ENCODE assay signal across 12 cellular contexts in genomic region chr3:179606534-179607085, GRCh38. TPM values are rescaled to one million over a fixed set of nuclear protein-coding genes. Genes with fewer than 3 reads are reported as not detected.
DNase-seq lines count a peak whose midpoint lies in the region; ATAC-seq and TF ChIP-seq lines count a peak whose summit lies in the region.
"Had no signal": no experiment of that assay in that cellular context is flagged by ENCODE, and none has a peak within 500 bp of the region (broad histone marks: within the 10 kb centered on the region; RNA-seq: fewer than 3 reads in every experiment).

No MANE protein-coding gene starts in this region.

- H3K36me3 Mint-ChIP-seq in T-cell, result peaks cover 12% of the 10 kb centered on the region
- peaks cover 11% of the 10 kb centered on the region for H3K36me3 Mint-ChIP-seq in memory B cell

- no peaks in the 10 kb centered on the region; the same call in 1 of the 2 replicates for H4K20me1 ChIP-seq in DOHH2 (ENCODE audit: control insufficient read depth, insufficient read depth, low read depth, low read length)

- peak overlapping the region; percentile 53 for H3K27ac ChIP-seq in DOHH2 (ENCODE audit: low read depth, low read length)

- H3K4me3 ChIP-seq in DOHH2 (ENCODE audit: low read length), result peak overlapping the region; percentile 86

- no peak for DNase-seq in T-cell
- peak in 1 of 2 donors; percentile 9 for DNase-seq in memory B cell (ENCODE audit: low spot score in 2 of 2)
- no peak for DNase-seq in SHP77 treated with DMSO at 0.1 percent for 48 hours (lab: John Stamatoyannopoulos, UW)
- DNase-seq in effector CD4-positive, alpha-beta T cell, result no peak
- no peak for DNase-seq in NCI-H1694 treated with DMSO at 0.1 percent for 48 hours (lab: John Stamatoyannopoulos, UW)
- DNase-seq in DMS114 treated with DMSO at 0.1 percent for 48 hours (lab: John Stamatoyannopoulos, UW; ENCODE audit: unreplicated experiment), result no peak
- DNase-seq: activated CD4-positive, alpha-beta T cell treated with anti-CD3 and anti-CD28 coated beads, Interleukin-2, amount 50 U/mL, for 48 hours; EL; foreskin melanocyte; NCI-H2107 had no signal

- H3K4me1 Mint-ChIP-seq in T-cell (peaks cover 52 to 60% (median 56%) of the 10 kb centered on the region in 3 donors), memory B cell (peaks cover 38% of the 10 kb centered on the region)

- H3K4me2 ChIP-seq in DOHH2 (ENCODE audit: low read length), result peak overlapping the region; percentile 65

- TF ChIP-seq CTCF in DOHH2 (IDR thresholded peaks at IDR 0.05; ENCODE audit: low read depth, low read length, poor library complexity, severe bottlenecking), result no peak

- peaks cover 43% of the 10 kb centered on the region for H3K36me3 ChIP-seq in DOHH2 (ENCODE audit: control insufficient read depth, low read length)

- H3K9me3 Mint-ChIP-seq in T-cell (no peaks in the 10 kb centered on the region), memory B cell (no peaks in the 10 kb centered on the region)

- H3K27ac Mint-ChIP-seq in T-cell, result no peak overlapping the region
- H3K27ac Mint-ChIP-seq in memory B cell, result peak overlapping the region; percentile 69

- H3K27me3 Mint-ChIP-seq in T-cell, result no peaks in the 10 kb centered on the region
- no peaks in the 10 kb centered on the region for H3K27me3 Mint-ChIP-seq in memory B cell

- peak; percentile 25 for ATAC-seq in GM21723 (IDR thresholded peaks at IDR 0.05; ENCODE audit: unreplicated experiment)
- no peak for ATAC-seq in T-cell (replicated peaks in 1 of 4)
- peak; percentile 22 for ATAC-seq in memory B cell (ENCODE audit: low read depth)

- H3K27me3 ChIP-seq in DOHH2 (ENCODE audit: control insufficient read depth, low read length), result no peaks in the 10 kb centered on the region

- H3K9me2 ChIP-seq in DOHH2 (replicated peaks; ENCODE audit: control insufficient read depth, low read length), result no peaks in the 10 kb centered on the region

- H3K4me1 ChIP-seq in DOHH2 (ENCODE audit: control insufficient read depth, low read length), result peaks cover 49% of the 10 kb centered on the region

- peaks cover 10% of the 10 kb centered on the region for H3F3A ChIP-seq in DOHH2 (ENCODE audit: control insufficient read depth, insufficient read depth)

- CTCF ChIA-PET in T-cell (lab: Charles Lee), result interaction anchor here (0.6 to 1.4 kb wide), 3 partner anchors 22 to 44 kb away, joined by 3 to 5 read pairs (median 4); no protein-coding TSS in a partner anchor

- H3K4me3 Mint-ChIP-seq in T-cell (peak overlapping the region; percentile 34 to 53 (median 50)), memory B cell (peak overlapping the region; percentile 44)

- peaks cover 96% of the 10 kb centered on the region for H3K79me2 ChIP-seq in DOHH2 (ENCODE audit: control insufficient read depth, low read length)

- POLR2A ChIA-PET in T-cell (lab: Charles Lee), result no interaction called here

- H3K9me3 ChIP-seq in DOHH2 (ENCODE audit: control insufficient read depth, insufficient read depth, low read length), result no peaks in the 10 kb centered on the region

RNA-seq across cellular contexts. Expression of gene NDUFB5, which starts 2.0 kb away (rescaled TPM):
- 10 to 100 TPM; 25.6 to 56.1 (median 49.7) TPM for total RNA-seq in T-cell

RNA-seq across cellular contexts. Expression of gene MRPL47, which starts 2.2 kb away (rescaled TPM):
- total RNA-seq in T-cell, result 10 to 100 TPM; 16.2 to 22.7 (median 19.7) TPM

RNA-seq across cellular contexts. Expression of gene ACTL6A, which starts 43.9 kb away (rescaled TPM):
- 10 to 100 TPM; 27.4 to 62.7 (median 59.2) TPM for total RNA-seq in T-cell

RNA-seq across cellular contexts. Expression of gene USP13, which starts 46.2 kb away (rescaled TPM):
- 1 to 10 TPM; 6.2 to 7.9 (median 7.0) TPM for total RNA-seq in T-cell

Comparison
In these comparisons a context has a peak if more than half of its experiments do, and no peak if none do; other contexts are left out.
1. ATAC-seq: peak in GM21723 (single experiment) and memory B cell (single experiment); none in T-cell (0 of 4).